ENCODE assay signal across 12 cellular contexts in the genomic region with DNA sequence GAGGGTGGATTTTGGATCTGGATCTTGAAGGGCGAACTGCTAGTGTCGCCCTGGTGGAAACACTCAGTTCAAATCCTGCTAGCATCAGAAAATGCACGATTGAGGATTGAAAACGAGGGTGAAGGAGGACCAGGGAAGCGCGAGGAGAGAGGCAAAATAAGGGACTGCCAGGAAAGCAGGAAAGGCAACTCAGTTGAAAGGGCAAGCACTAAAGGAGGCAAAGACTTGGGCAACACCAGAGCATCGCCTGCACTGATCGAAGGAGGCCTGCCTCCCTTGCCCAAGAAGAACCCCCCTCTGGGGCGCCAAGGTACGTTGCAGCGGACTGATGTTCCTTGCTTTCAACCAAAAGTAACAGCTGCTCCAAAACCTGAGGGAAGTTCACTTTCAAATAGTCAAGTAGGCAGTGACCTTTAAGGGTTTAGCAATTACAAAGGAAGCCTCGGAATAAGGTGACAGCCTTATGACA. TPM values are rescaled to one million over a fixed set of nuclear protein-coding genes. Genes with fewer than 3 reads are reported as not detected.
DNase-seq lines count a peak whose midpoint lies in the region; ATAC-seq and TF ChIP-seq lines count a peak whose summit lies in the region.
"Had no signal": no experiment of that assay in that cellular context is flagged by ENCODE, and none has a peak within 500 bp of the region (broad histone marks: within the 10 kb centered on the region; RNA-seq: fewer than 3 reads in every experiment).

No MANE protein-coding gene starts in this region.

- no peaks in the 10 kb centered on the region for H3F3A ChIP-seq in neural cell (ENCODE audit: insufficient read depth, low read length, poor library complexity, severe bottlenecking)

- no peak overlapping the region for H3K4me3 Mint-ChIP-seq in activated CD8-positive, alpha-beta memory T cell treated with anti-CD3 and anti-CD28 coated beads, Interleukin-2, amount 10 ng/mL, durations not matched to agents 7 days and 5 days
- no peak overlapping the region for H3K4me3 Mint-ChIP-seq in activated CD4-positive, alpha-beta T cell treated with anti-CD3 and anti-CD28 coated beads, Interleukin-2, amount 10 ng/mL, durations not matched to agents 7 days and 5 days

- intact Hi-C loops in heart left ventricle (cut with DNase I) (loop anchor here in 2 of 10 donors (5.0 to 10.0 kb wide), 2 partner anchors 143 to 145 kb away; no protein-coding TSS in a partner anchor), Right ventricle myocardium inferior (cut with DNase I) (no loop called here)

- no peaks in the 10 kb centered on the region for H3K79me2 ChIP-seq in neural cell (replicated peaks; ENCODE audit: insufficient read depth, low read length)

- no peaks in the 10 kb centered on the region for H3K36me3 Mint-ChIP-seq in activated CD8-positive, alpha-beta memory T cell treated with anti-CD3 and anti-CD28 coated beads, Interleukin-2, amount 10 ng/mL, durations not matched to agents 7 days and 5 days
- no peaks in the 10 kb centered on the region for H3K36me3 Mint-ChIP-seq in activated CD4-positive, alpha-beta T cell treated with anti-CD3 and anti-CD28 coated beads, Interleukin-2, amount 10 ng/mL, durations not matched to agents 7 days and 5 days (ENCODE audit: low read depth)

- 22 to 32% (median 30%) methylated on average over 12 of the region's 12 CpGs for WGBS in heart left ventricle, 4 donors
- 27% methylated on average over 12 of the region's 12 CpGs for WGBS in urinary bladder

- no peaks in the 10 kb centered on the region for H3K36me3 ChIP-seq in heart left ventricle
- no peaks in the 10 kb centered on the region for H3K36me3 ChIP-seq in neural cell (ENCODE audit: insufficient read depth, low read length)
- no peaks in the 10 kb centered on the region for H3K36me3 ChIP-seq in urinary bladder (ENCODE audit: insufficient read depth)
- H3K36me3 ChIP-seq: neutrophil had no signal

- no peak overlapping the region for H3K4me2 ChIP-seq in neural cell (ENCODE audit: low read length)

- H3K9me3 ChIP-seq in heart left ventricle: no peaks in the 10 kb centered on the region
- no peaks in the 10 kb centered on the region for H3K9me3 ChIP-seq in neural cell (ENCODE audit: low read length)
- H3K9me3 ChIP-seq: neutrophil had no signal

- no peaks in the 10 kb centered on the region for H3K9me3 Mint-ChIP-seq in activated CD8-positive, alpha-beta memory T cell treated with anti-CD3 and anti-CD28 coated beads, Interleukin-2, amount 10 ng/mL, durations not matched to agents 7 days and 5 days (ENCODE audit: low read depth)
- H3K9me3 Mint-ChIP-seq in activated CD4-positive, alpha-beta T cell treated with anti-CD3 and anti-CD28 coated beads, Interleukin-2, amount 10 ng/mL, durations not matched to agents 7 days and 5 days: no peaks in the 10 kb centered on the region

- H3K27me3 ChIP-seq in heart left ventricle (peaks cover 0 to 10% (median 0%) of the 10 kb centered on the region in 9 donors), neural cell (ENCODE audit: insufficient read depth, low read depth, low read length) (peaks cover 28% of the 10 kb centered on the region)

- no peak for TF ChIP-seq POLR2A in heart left ventricle (IDR thresholded peaks at IDR 0.05)

- CTCF ChIA-PET in activated CD8-positive, alpha-beta memory T cell treated with anti-CD3 and anti-CD28 coated beads, Interleukin-2, amount 10 ng/mL, durations not matched to agents 7 days and 5 days (lab: Charles Lee): no interaction called here
- CTCF ChIA-PET in activated CD4-positive, alpha-beta T cell treated with anti-CD3 and anti-CD28 coated beads, Interleukin-2, amount 10 ng/mL, durations not matched to agents 7 days and 5 days (lab: Charles Lee): interaction anchor here (1.0 kb wide), 1 partner anchor 10 kb away, joined by 3 read pairs; no protein-coding TSS in a partner anchor

- no peak for TF ChIP-seq CTCF in heart left ventricle (IDR thresholded peaks at IDR 0.05)
- no peak for TF ChIP-seq CTCF in fibroblast of villous mesenchyme (IDR thresholded peaks at IDR 0.05; ENCODE audit: insufficient read depth, low read depth, low read length)
- no peak for TF ChIP-seq CTCF in neural cell (IDR thresholded peaks at IDR 0.05; ENCODE audit: poor library complexity, severe bottlenecking)

- no peaks in the 10 kb centered on the region for H3K9me2 ChIP-seq in neural cell (ENCODE audit: insufficient read depth, low read length)

- no peak overlapping the region for H3K9ac ChIP-seq in neural cell (ENCODE audit: low read length)

- H3K27me3 Mint-ChIP-seq in activated CD8-positive, alpha-beta memory T cell treated with anti-CD3 and anti-CD28 coated beads, Interleukin-2, amount 10 ng/mL, durations not matched to agents 7 days and 5 days: no peaks in the 10 kb centered on the region
- H3K27me3 Mint-ChIP-seq in activated CD4-positive, alpha-beta T cell treated with anti-CD3 and anti-CD28 coated beads, Interleukin-2, amount 10 ng/mL, durations not matched to agents 7 days and 5 days: peaks cover 16% of the 10 kb centered on the region

- no peak for TF ChIP-seq EP300 in neural cell (conservative IDR thresholded peaks at IDR 0.05; ENCODE audit: poor library complexity, severe bottlenecking)

- H3K4me1 Mint-ChIP-seq in activated CD8-positive, alpha-beta memory T cell treated with anti-CD3 and anti-CD28 coated beads, Interleukin-2, amount 10 ng/mL, durations not matched to agents 7 days and 5 days: no peaks in the 10 kb centered on the region
- H3K4me1 Mint-ChIP-seq in activated CD4-positive, alpha-beta T cell treated with anti-CD3 and anti-CD28 coated beads, Interleukin-2, amount 10 ng/mL, durations not matched to agents 7 days and 5 days: no peaks in the 10 kb centered on the region

- H2AFZ ChIP-seq in neural cell (ENCODE audit: low read depth, low read length): no peak overlapping the region

- TF ChIP-seq RAD21 in neural cell (conservative IDR thresholded peaks at IDR 0.05): no peak

- H4K20me1 ChIP-seq in neural cell (ENCODE audit: insufficient read depth): no peaks in the 10 kb centered on the region

- H3K27ac ChIP-seq in heart left ventricle (peak overlapping the region in 3 of 12 donors; percentile 11 to 55 (median 37)), neural cell (ENCODE audit: low read length) (no peak overlapping the region), urinary bladder (ENCODE audit: low read depth) (no peak overlapping the region)
- H3K27ac ChIP-seq: neutrophil had no signal

- no peak for ATAC-seq in heart left ventricle
- no peak for ATAC-seq in Right ventricle myocardium inferior
- ATAC-seq in activated CD8-positive, alpha-beta memory T cell treated with anti-CD3 and anti-CD28 coated beads, Interleukin-2, amount 10 ng/mL, durations not matched to agents 7 days and 5 days: no peak

- POLR2A ChIA-PET in activated CD4-positive, alpha-beta T cell treated with anti-CD3 and anti-CD28 coated beads, Interleukin-2, amount 10 ng/mL, durations not matched to agents 7 days and 5 days (lab: Charles Lee): no interaction called here

- H3K4me3 ChIP-seq in heart left ventricle: peak overlapping the region; percentile 13 to 67 (median 55)
- peak overlapping the region; percentile 59 for H3K4me3 ChIP-seq in fibroblast of villous mesenchyme (ENCODE audit: low read depth, low read length)
- peak overlapping the region; percentile 60 for H3K4me3 ChIP-seq in neural cell (ENCODE audit: low read length)
- H3K4me3 ChIP-seq in urinary bladder (ENCODE audit: low read depth, low read length): peak overlapping the region; percentile 35

- H3K27ac Mint-ChIP-seq in activated CD8-positive, alpha-beta memory T cell treated with anti-CD3 and anti-CD28 coated beads, Interleukin-2, amount 10 ng/mL, durations not matched to agents 7 days and 5 days: no peak overlapping the region
- no peak overlapping the region for H3K27ac Mint-ChIP-seq in activated CD4-positive, alpha-beta T cell treated with anti-CD3 and anti-CD28 coated beads, Interleukin-2, amount 10 ng/mL, durations not matched to agents 7 days and 5 days

- H3K4me1 ChIP-seq in heart left ventricle (peaks cover 0 to 27% (median 5%) of the 10 kb centered on the region in 12 donors), urinary bladder (ENCODE audit: insufficient read depth) (no peaks in the 10 kb centered on the region)

- DNase-seq in heart left ventricle: no peak
- DNase-seq in Right ventricle myocardium inferior (ENCODE audit: missing footprints): no peak
- no peak for DNase-seq in fibroblast of villous mesenchyme (ENCODE audit: low read depth)
- DNase-seq in activated CD8-positive, alpha-beta memory T cell treated with anti-CD3 and anti-CD28 coated beads, Interleukin-2, amount 10 ng/mL, durations not matched to agents 7 days and 5 days: no peak
- DNase-seq in activated CD4-positive, alpha-beta T cell treated with anti-CD3 and anti-CD28 coated beads, Interleukin-2, amount 10 ng/mL, durations not matched to agents 7 days and 5 days: no peak
- no peak for DNase-seq in activated T-cell treated with anti-CD3 and anti-CD28 coated beads, Interleukin-2, amount 50 U/mL, for 48 hours
- DNase-seq: activated naive CD4-positive, alpha-beta T cell treated with anti-CD3 and anti-CD28 coated beads, Interleukin-2, amount 50 U/mL, for 16 hours; NCI-H1092 treated with DMSO at 0.1 percent for 48 hours had no signal

TF ChIP-seq in neural cell, 6 proteins besides CTCF, POLR2A, EP300 and RAD21 (continues in another document):
- TF ChIP-seq EZH2 (IDR thresholded peaks at IDR 0.05; ENCODE audit: borderline replicate concordance, insufficient read depth, low read length, poor library complexity, severe bottlenecking): no peak
- TF ChIP-seq SMC3 (conservative IDR thresholded peaks at IDR 0.05; ENCODE audit: poor library complexity): no peak

RNA-seq across cellular contexts. Expression of a gene that starts 0.3 kb away (rescaled TPM):
- total RNA-seq in heart left ventricle: 100 to 1,000 TPM in 2 of 9 donors, 10 to 100 TPM in 7; 23.9 to 110 (median 56.3) TPM
- 10 to 100 TPM; 21.7 to 43.9 TPM for polyA plus RNA-seq in heart left ventricle
- 20.0 TPM for total RNA-seq in Right ventricle myocardium inferior
- total RNA-seq in fibroblast of villous mesenchyme: under 0.01 and 0.64 TPM in 2 replicates
- 0.25 TPM in 1 of 2 replicates, not detected in the other for polyA plus RNA-seq in neural cell
- polyA minus RNA-seq in neural cell: 1.3 and 1.7 TPM in 2 replicates
- total RNA-seq in urinary bladder: 151 TPM
- 16.8 TPM for polyA plus RNA-seq in urinary bladder
- not detected for total RNA-seq in activated CD8-positive, alpha-beta memory T cell treated with anti-CD3 and anti-CD28 coated beads, Interleukin-2, amount 10 ng/mL, durations not matched to agents 7 days and 5 days
- total RNA-seq in activated CD4-positive, alpha-beta T cell treated with anti-CD3 and anti-CD28 coated beads, Interleukin-2, amount 10 ng/mL, durations not matched to agents 7 days and 5 days: not detected
- total RNA-seq: A172 had no signal

Comparison
In these comparisons a context has a peak if more than half of its experiments do, and no peak if none do; other contexts are left out.
1. RNA of a gene that starts 0.3 kb away (total RNA-seq): 151 TPM in urinary bladder (single experiment), 23.9 to 110 TPM in heart left ventricle and 20.0 TPM in Right ventricle myocardium inferior (single experiment); under 0.01 to 0.64 TPM in fibroblast of villous mesenchyme, not detected in activated CD8-positive, alpha-beta memory T cell treated with anti-CD3 and anti-CD28 coated beads, Interleukin-2, amount 10 ng/mL, durations not matched to agents 7 days and 5 days and not detected in activated CD4-positive, alpha-beta T cell treated with anti-CD3 and anti-CD28 coated beads, Interleukin-2, amount 10 ng/mL, durations not matched to agents 7 days and 5 days; every median in the first group is over 10 times any median in the second.
2. Peak in every context shown above with its lines, with median percentiles within 50 percentile points of each other: H3K4me3 ChIP-seq.